ENCODE assay signal across 8 cellular contexts in genomic region chr20:60262967-60263603, GRCh38.
DNase-seq lines count a peak whose midpoint lies in the region; ATAC-seq and TF ChIP-seq lines count a peak whose summit lies in the region.

No MANE protein-coding gene starts in this region.

- no peaks in the 10 kb centered on the region for H3K9me3 Mint-ChIP-seq in chondrocyte (ENCODE audit: low read depth)

- no peak overlapping the region for H3K27ac ChIP-seq in VCaP
- no peak overlapping the region for H3K27ac ChIP-seq in neutrophil
- H3K27ac ChIP-seq in vagina, result no peak overlapping the region

- H3K27me3 Mint-ChIP-seq in chondrocyte (ENCODE audit: low read depth), result peaks cover 34% of the 10 kb centered on the region

- DNase-seq in Caki2 (ENCODE audit: low read depth), result peak; percentile 12
- peak; percentile 31 for DNase-seq in HuH-7 (ENCODE audit: low spot score)
- DNase-seq in chondrocyte (ENCODE audit: low spot score), result no peak
- no peak for DNase-seq in vagina (ENCODE audit: extremely low spot score in 2 of 2)
- DNase-seq in DMS79 treated with DMSO at 0.1 percent for 48 hours (lab: John Stamatoyannopoulos, UW), result no peak

- no peak overlapping the region for H3K27ac Mint-ChIP-seq in chondrocyte (ENCODE audit: unreplicated experiment)

- intact Hi-C loops in vagina (cut with DNase I), result no loop called here

- no peak for TF ChIP-seq POLR2A in vagina (IDR thresholded peaks at IDR 0.05)

- no peaks in the 10 kb centered on the region for H3K4me1 Mint-ChIP-seq in chondrocyte (ENCODE audit: low read depth)

- no peak for ATAC-seq in HG03521 (IDR thresholded peaks at IDR 0.05; ENCODE audit: unreplicated experiment)

- H3K36me3 ChIP-seq in neutrophil (no peaks in the 10 kb centered on the region), vagina (no peaks in the 10 kb centered on the region)

- H3K9me3 ChIP-seq in neutrophil (no peaks in the 10 kb centered on the region), vagina (no peaks in the 10 kb centered on the region)

- peak; percentile 61 for TF ChIP-seq CTCF in VCaP (conservative IDR thresholded peaks at IDR 0.05)
- peak; percentile 76 for TF ChIP-seq CTCF in chondrocyte (IDR thresholded peaks at IDR 0.05)
- TF ChIP-seq CTCF in neutrophil (IDR thresholded peaks at IDR 0.05), result peak; percentile 90
- peak in 1 of 3 experiments; percentile 21 for TF ChIP-seq CTCF in vagina (IDR thresholded peaks at IDR 0.05)

- H3K4me1 ChIP-seq in neutrophil (ENCODE audit: control insufficient read depth in 1 of 2, insufficient read depth in 1 of 2, low read depth in 1 of 2, low read length in 1 of 2) (peaks cover 46 to 60% of the 10 kb centered on the region in 2 experiments), vagina (no peaks in the 10 kb centered on the region)

- no peak overlapping the region for H3K4me3 Mint-ChIP-seq in chondrocyte (ENCODE audit: unreplicated experiment)

- H3K36me3 Mint-ChIP-seq in chondrocyte (ENCODE audit: low read depth), result no peaks in the 10 kb centered on the region

- H3K27me3 ChIP-seq in neutrophil (no peaks in the 10 kb centered on the region), vagina (no peaks in the 10 kb centered on the region)

- in situ Hi-C loops in Caki2 (cut with HindIII; ENCODE audit: low pct_unique_long_range_greater_than_20kb, low sequenced_read_pairs), result no loop called here

- H3K4me3 ChIP-seq in neutrophil (ENCODE audit: low read depth in 1 of 2, low read length in 1 of 2), result no peak overlapping the region
- no peak overlapping the region for H3K4me3 ChIP-seq in vagina

Comparison
In these comparisons a context has a peak if more than half of its experiments do, and no peak if none do; other contexts are left out.
1. DNase-seq: peak in Caki2 (single experiment) and HuH-7 (single experiment); none in chondrocyte (single experiment), vagina (0 of 2) and DMS79 treated with DMSO at 0.1 percent for 48 hours (single experiment).